26 cellular contexts compared by ENCODE assay signal in genomic region chr2:172849519-172850217, GRCh38.
"Had no signal": no experiment of that assay in that cellular context is flagged by ENCODE, and none has a peak within 500 bp of the region (broad histone marks: within the 10 kb centered on the region; RNA-seq: fewer than 3 reads in every experiment).

No MANE protein-coding gene starts in this region.

- H3K27ac ChIP-seq: brain microvascular endothelial cell, SJCRH30 had no signal

- FAIRE-seq: astrocyte, K562 had no signal

- H3K27me3 ChIP-seq: brain microvascular endothelial cell, SJCRH30 had no signal

- H3K36me3 ChIP-seq: brain microvascular endothelial cell, SJCRH30 had no signal

- H3K27me3 Mint-ChIP-seq: activated CD4-positive, alpha-beta T cell treated with anti-CD3 and anti-CD28 coated beads for 36 hours; activated CD8-positive, alpha-beta T cell treated with anti-CD3 and anti-CD28 coated beads for 36 hours; activated naive CD8-positive, alpha-beta T cell; activated T-cell treated with anti-CD3 and anti-CD28 coated beads, Interleukin-2, amount 50 U/mL, for 24 hours had no signal

- ATAC-seq: activated CD4-positive, alpha-beta T cell treated with anti-CD3 and anti-CD28 coated beads for 36 hours; activated CD8-positive, alpha-beta T cell treated with anti-CD3 and anti-CD28 coated beads for 36 hours; K562; Panc1 had no signal

- H3K4me1 Mint-ChIP-seq: activated CD4-positive, alpha-beta T cell treated with anti-CD3 and anti-CD28 coated beads for 36 hours had no signal

- H3K4me3 Mint-ChIP-seq: activated CD4-positive, alpha-beta T cell treated with anti-CD3 and anti-CD28 coated beads for 36 hours; activated CD8-positive, alpha-beta T cell treated with anti-CD3 and anti-CD28 coated beads for 36 hours; activated naive CD4-positive, alpha-beta T cell treated with anti-CD3 and anti-CD28 coated beads for 36 hours; activated naive CD8-positive, alpha-beta T cell; activated T-cell treated with anti-CD3 and anti-CD28 coated beads, Interleukin-2, amount 50 U/mL, for 24 hours; T-helper 1 cell treated with Interleukin-12 subunit alpha and Interleukin-12 subunit beta and Interleukin-4 antibody, amounts not matched to agents 30 μg/mL and 1 μg/mL, for 36 hours had no signal

- H3K27ac Mint-ChIP-seq: activated CD4-positive, alpha-beta T cell treated with anti-CD3 and anti-CD28 coated beads for 36 hours; activated CD8-positive, alpha-beta T cell treated with anti-CD3 and anti-CD28 coated beads for 36 hours; activated naive CD4-positive, alpha-beta T cell treated with anti-CD3 and anti-CD28 coated beads for 36 hours; activated naive CD8-positive, alpha-beta T cell; activated T-cell treated with anti-CD3 and anti-CD28 coated beads, Interleukin-2, amount 50 U/mL, for 24 hours; T-helper 1 cell treated with Interleukin-12 subunit alpha and Interleukin-12 subunit beta and Interleukin-4 antibody, amounts not matched to agents 30 μg/mL and 1 μg/mL, for 36 hours had no signal

- H3K4me3 ChIP-seq: K562, SJCRH30 had no signal

- DNase-seq: activated CD4-positive, alpha-beta T cell treated with anti-CD3 and anti-CD28 coated beads for 36 hours; activated CD4-positive, CD25-positive, alpha-beta regulatory T cell; activated CD8-positive, alpha-beta memory T cell treated with anti-CD3 and anti-CD28 coated beads, Interleukin-2, amount 50 U/mL, for 4 hours; activated CD8-positive, alpha-beta T cell treated with anti-CD3 and anti-CD28 coated beads for 36 hours; activated gamma-delta T cell; activated naive CD4-positive, alpha-beta T cell treated with anti-CD3 and anti-CD28 coated beads for 36 hours; activated T-cell treated with anti-CD3 and anti-CD28 coated beads, Interleukin-2, amount 50 U/mL, for 24 hours; amygdala; brain microvascular endothelial cell; Karpas-422; NCI-H1048; NCI-H146; NCI-H187 treated with DMSO at 0.1 percent for 48 hours; NCI-H2171; NCI-H226; NCI-H526; NCI-H82; OCI-M1; Right ventricle myocardium superior; RPMI8226; SJCRH30 had no signal
